In genomic region chr4:89305712-89306437, GRCh38 we compare ENCODE assay signal across 9 cellular contexts. TPM values are rescaled to one million over a fixed set of nuclear protein-coding genes. Genes with fewer than 3 reads are reported as not detected.
DNase-seq lines count a peak whose midpoint lies in the region; ATAC-seq and TF ChIP-seq lines count a peak whose summit lies in the region.
"Had no signal": no experiment of that assay in that cellular context is flagged by ENCODE, and none has a peak within 500 bp of the region (broad histone marks: within the 10 kb centered on the region; RNA-seq: fewer than 3 reads in every experiment).

No MANE protein-coding gene starts in this region.

- no peaks in the 10 kb centered on the region for H3K27me3 Mint-ChIP-seq in CD8-positive, alpha-beta T cell (ENCODE audit: low read depth)
- no peaks in the 10 kb centered on the region for H3K27me3 Mint-ChIP-seq in naive thymus-derived CD4-positive, alpha-beta T cell

- no peaks in the 10 kb centered on the region for H3K9me3 ChIP-seq in CD8-positive, alpha-beta T cell (ENCODE audit: low read length)
- no peaks in the 10 kb centered on the region for H3K9me3 ChIP-seq in naive thymus-derived CD4-positive, alpha-beta T cell (ENCODE audit: control insufficient read depth in 2 of 3, low read length in 3 of 3)
- no peaks in the 10 kb centered on the region for H3K9me3 ChIP-seq in sigmoid colon

- no peaks in the 10 kb centered on the region for H3K27me3 ChIP-seq in CD8-positive, alpha-beta T cell (ENCODE audit: insufficient read depth, low read length)
- no peaks in the 10 kb centered on the region for H3K27me3 ChIP-seq in naive thymus-derived CD4-positive, alpha-beta T cell (ENCODE audit: control insufficient read depth in 2 of 2, insufficient read depth in 2 of 2, low read length in 2 of 2)
- H3K27me3 ChIP-seq in sigmoid colon: peaks cover 0 to 7% (median 0%) of the 10 kb centered on the region in 3 donors

- H3K4me1 Mint-ChIP-seq in CD8-positive, alpha-beta T cell (ENCODE audit: low read depth): peaks cover 67% of the 10 kb centered on the region
- peaks cover 49 to 88% (median 72%) of the 10 kb centered on the region in 7 donors for H3K4me1 Mint-ChIP-seq in naive thymus-derived CD4-positive, alpha-beta T cell

- no peak for DNase-seq in CD8-positive, alpha-beta T cell
- DNase-seq in NOMO-1 (lab: John Stamatoyannopoulos, UW; ENCODE audit: unreplicated experiment in 2 of 2) (peak; percentile 82 to 93), coronary artery (ENCODE audit: low spot score) (no peak), OCI-M2 (lab: John Stamatoyannopoulos, UW; ENCODE audit: unreplicated experiment) (no peak), sigmoid colon (no peak)
- no peak for DNase-seq in naive thymus-derived CD4-positive, alpha-beta T cell

- CTCF ChIA-PET in CD8-positive, alpha-beta T cell (lab: Charles Lee): interaction anchor here (0.6 to 0.9 kb wide), 3 partner anchors 79 to 621 kb away, joined by 3 to 4 read pairs (median 3); no protein-coding TSS in a partner anchor
- CTCF ChIA-PET in naive thymus-derived CD4-positive, alpha-beta T cell (lab: Charles Lee): no interaction called here

- H3K9me3 Mint-ChIP-seq in CD8-positive, alpha-beta T cell: no peaks in the 10 kb centered on the region
- H3K9me3 Mint-ChIP-seq in naive thymus-derived CD4-positive, alpha-beta T cell: no peaks in the 10 kb centered on the region

- no peak for TF ChIP-seq EP300 in sigmoid colon (IDR thresholded peaks at IDR 0.05)

- H3K36me3 Mint-ChIP-seq in CD8-positive, alpha-beta T cell: peaks cover 15% of the 10 kb centered on the region
- peaks cover 0 to 35% (median 0%) of the 10 kb centered on the region in 5 donors for H3K36me3 Mint-ChIP-seq in naive thymus-derived CD4-positive, alpha-beta T cell

- peak overlapping the region; percentile 12 for H3K27ac ChIP-seq in CD8-positive, alpha-beta T cell (ENCODE audit: low read depth, low read length)
- H3K27ac ChIP-seq in coronary artery (peak overlapping the region in 1 of 2 donors; percentile 33), sigmoid colon (no peak overlapping the region)
- H3K27ac ChIP-seq in naive thymus-derived CD4-positive, alpha-beta T cell (ENCODE audit: low read depth, low read length): peak overlapping the region; percentile 81
- H3K27ac ChIP-seq: HL-60 had no signal

- peak overlapping the region; percentile 93 for H3K4me3 Mint-ChIP-seq in CD8-positive, alpha-beta T cell
- peak overlapping the region; percentile 80 to 99 (median 94) for H3K4me3 Mint-ChIP-seq in naive thymus-derived CD4-positive, alpha-beta T cell

- POLR2A ChIA-PET in CD8-positive, alpha-beta T cell (lab: Charles Lee): interaction anchor here (0.6 to 1.5 kb wide), 4 partner anchors 11 to 48 kb away, joined by 3 to 6 read pairs (median 3); no protein-coding TSS in a partner anchor
- POLR2A ChIA-PET in naive thymus-derived CD4-positive, alpha-beta T cell (lab: Charles Lee): interaction anchor here (0.9 to 1.7 kb wide), 2 partner anchors 11 to 17 kb away, joined by 3 to 7 read pairs; no protein-coding TSS in a partner anchor

- no peak for TF ChIP-seq POLR2A in sigmoid colon (IDR thresholded peaks at IDR 0.05)

- H3K36me3 ChIP-seq in CD8-positive, alpha-beta T cell (ENCODE audit: insufficient read depth, low read length): no peaks in the 10 kb centered on the region
- H3K36me3 ChIP-seq in naive thymus-derived CD4-positive, alpha-beta T cell (ENCODE audit: control insufficient read depth in 2 of 3, insufficient read depth in 3 of 3, low read length in 3 of 3): peaks cover 0 to 9% (median 0%) of the 10 kb centered on the region in 3 experiments
- H3K36me3 ChIP-seq in sigmoid colon: no peaks in the 10 kb centered on the region

- TF ChIP-seq CTCF in CD8-positive, alpha-beta T cell (IDR thresholded peaks at IDR 0.05): no peak
- TF ChIP-seq CTCF in coronary artery (IDR thresholded peaks at IDR 0.05): no peak
- TF ChIP-seq CTCF in sigmoid colon (IDR thresholded peaks at IDR 0.05): no peak

- 9 to 47% methylated on average over 8 of the region's 8 CpGs for WGBS in sigmoid colon, 2 donors

- H3K27ac Mint-ChIP-seq in CD8-positive, alpha-beta T cell: peak overlapping the region; percentile 90
- H3K27ac Mint-ChIP-seq in naive thymus-derived CD4-positive, alpha-beta T cell: peak overlapping the region; percentile 83 to 98 (median 90)

- peaks cover 54% of the 10 kb centered on the region for H3K4me1 ChIP-seq in CD8-positive, alpha-beta T cell (ENCODE audit: insufficient read depth, low read length)
- peaks cover 27 to 35% of the 10 kb centered on the region in 2 donors for H3K4me1 ChIP-seq in naive thymus-derived CD4-positive, alpha-beta T cell (ENCODE audit: control insufficient read depth in 2 of 2, insufficient read depth in 2 of 2, low read length in 2 of 2)
- H3K4me1 ChIP-seq in sigmoid colon: peaks cover 0 to 14% (median 12%) of the 10 kb centered on the region in 4 donors

- peak overlapping the region; percentile 67 for H3K4me3 ChIP-seq in CD8-positive, alpha-beta T cell (ENCODE audit: low read depth, low read length)
- H3K4me3 ChIP-seq in coronary artery (peak overlapping the region; percentile 74), sigmoid colon (peak overlapping the region in 2 of 4 donors; percentile 11 to 64)
- peak overlapping the region; percentile 93 for H3K4me3 ChIP-seq in naive thymus-derived CD4-positive, alpha-beta T cell (ENCODE audit: low read length)

- peak; percentile 8 for ATAC-seq in CD8-positive, alpha-beta T cell
- ATAC-seq in naive thymus-derived CD4-positive, alpha-beta T cell: peak; percentile 14
- ATAC-seq in GM19463 (IDR thresholded peaks at IDR 0.05; ENCODE audit: unreplicated experiment) (no peak), GM19035 (IDR thresholded peaks at IDR 0.05; ENCODE audit: unreplicated experiment) (no peak)

- intact Hi-C loops in CD8-positive, alpha-beta T cell (cut with DNase I, micrococcal nuclease): loop anchor here in 1 of 2 experiments (1.0 to 10.0 kb wide), 3 partner anchors 11 to 1021 kb away; partner anchors contain the start of gene PPM1K
- intact Hi-C loops in naive thymus-derived CD4-positive, alpha-beta T cell (cut with micrococcal nuclease): loop anchor here (2.0 to 10.0 kb wide), 10 partner anchors 31 to 1021 kb away; partner anchors contain the start of genes HERC3 (in 1 of the 2), PPM1K (in 1 of the 2), PYURF (in 1 of the 2) and TIGD2 (in 1 of the 2)
- intact Hi-C loops in sigmoid colon (cut with DNase I): no loop called here

RNA-seq across cellular contexts. Expression of gene GPRIN3, which starts 1.7 kb away (rescaled TPM):
- total RNA-seq in CD8-positive, alpha-beta T cell: 10 to 100 TPM; 32.1 to 34.4 TPM
- total RNA-seq in naive thymus-derived CD4-positive, alpha-beta T cell: 10 to 100 TPM; 10.2 to 55.5 (median 24.8) TPM
- 1 to 10 TPM; 7.3 to 8.1 TPM for polyA plus RNA-seq in naive thymus-derived CD4-positive, alpha-beta T cell
- total RNA-seq in sigmoid colon: 1 to 10 TPM; 1.6 to 2.8 (median 1.8) TPM
- polyA plus RNA-seq in sigmoid colon: 1 to 10 TPM; 1.6 to 4.6 (median 1.8) TPM

Comparison
In these comparisons a context has a peak if more than half of its experiments do, and no peak if none do; other contexts are left out.
1. ATAC-seq: peak in CD8-positive, alpha-beta T cell (single experiment) and naive thymus-derived CD4-positive, alpha-beta T cell (single experiment); none in GM19463 (single experiment) and GM19035 (single experiment).
2. DNase-seq: peak in NOMO-1 (2 of 2); none in CD8-positive, alpha-beta T cell (0 of 7), coronary artery (single experiment), naive thymus-derived CD4-positive, alpha-beta T cell (0 of 9), OCI-M2 (single experiment) and sigmoid colon (single experiment).
3. H3K27ac ChIP-seq: peak in CD8-positive, alpha-beta T cell (single experiment) and naive thymus-derived CD4-positive, alpha-beta T cell (single experiment); none in sigmoid colon (0 of 4).